In the genomic region with DNA sequence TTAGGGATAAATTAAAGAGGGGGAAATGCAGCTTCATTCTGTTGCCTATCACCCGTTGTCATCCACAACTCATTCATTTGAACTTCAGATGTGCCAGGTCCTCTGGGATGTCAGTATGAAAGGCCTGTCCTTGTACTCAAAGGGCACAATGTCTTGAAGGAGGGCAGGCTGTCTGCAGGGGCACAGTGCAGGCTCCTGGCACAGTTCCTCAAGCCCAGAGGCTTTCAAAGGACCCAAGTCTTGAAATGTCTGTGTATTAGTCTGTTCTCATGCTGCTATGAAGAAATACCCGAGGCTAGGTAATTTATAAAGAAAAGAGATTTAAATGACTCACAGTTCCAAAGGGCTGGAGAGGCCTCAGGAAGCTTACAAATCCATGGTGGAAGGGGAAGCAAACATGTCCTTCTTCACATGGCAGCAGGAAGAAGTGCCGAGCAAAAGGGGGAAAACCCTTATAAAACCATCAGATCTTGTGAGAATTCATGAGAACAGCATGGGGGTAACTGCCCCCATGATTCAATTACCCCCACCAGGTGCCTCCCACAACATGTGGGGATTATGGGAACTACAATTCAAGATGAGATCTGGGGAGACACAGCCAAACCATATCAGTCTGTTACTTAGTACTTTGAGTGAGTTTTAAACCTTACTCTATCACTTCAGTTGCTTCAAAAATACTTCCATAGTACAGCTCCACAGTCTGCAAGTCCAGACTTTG, we compare ENCODE assay signal across 14 cellular contexts. TPM values are rescaled to one million over a fixed set of nuclear protein-coding genes. Genes with fewer than 3 reads are reported as not detected.
DNase-seq lines count a peak whose midpoint lies in the region; ATAC-seq and TF ChIP-seq lines count a peak whose summit lies in the region.
"Had no signal": no experiment of that assay in that cellular context is flagged by ENCODE, and none has a peak within 500 bp of the region (broad histone marks: within the 10 kb centered on the region; RNA-seq: fewer than 3 reads in every experiment).

No MANE protein-coding gene starts in this region.

- no peaks in the 10 kb centered on the region for H3K27me3 Mint-ChIP-seq in activated naive CD8-positive, alpha-beta T cell treated with anti-CD3 and anti-CD28 coated beads for 36 hours
- H3K27me3 Mint-ChIP-seq: CD4-positive, alpha-beta memory T cell had no signal

- peaks cover 81% of the 10 kb centered on the region for H3K36me3 Mint-ChIP-seq in activated naive CD8-positive, alpha-beta T cell treated with anti-CD3 and anti-CD28 coated beads for 36 hours

- H3K4me1 ChIP-seq in HEK293 (ENCODE audit: control insufficient read depth, insufficient read depth, low read length), result peaks cover 23% of the 10 kb centered on the region
- peaks cover 46% of the 10 kb centered on the region for H3K4me1 ChIP-seq in iPS-18a (ENCODE audit: control insufficient read depth, low read depth, low read length)
- H3K4me1 ChIP-seq in upper lobe of right lung, result peaks cover 7% of the 10 kb centered on the region

- CTCF ChIA-PET in AG04450 (lab: Charles Lee) (interaction anchor here (1.1 kb wide), 1 partner anchor 40 kb away, joined by 3 read pairs; no protein-coding TSS in a partner anchor), HEK293 (lab: Yijun Ruan, JAX) (interaction anchor here (0.6 to 2.4 kb wide), 5 partner anchors 41 to 687 kb away, joined by 3 to 11 read pairs (median 5); no protein-coding TSS in a partner anchor)

- H3K36me3 ChIP-seq in HEK293 (ENCODE audit: control insufficient read depth in 2 of 2, insufficient read depth in 1 of 2, low read length in 2 of 2) (no peaks in the 10 kb centered on the region), iPS-18a (ENCODE audit: control insufficient read depth, low read depth, low read length) (no peaks in the 10 kb centered on the region), upper lobe of right lung (no peaks in the 10 kb centered on the region)

- peaks cover 37% of the 10 kb centered on the region for H3K9me3 Mint-ChIP-seq in activated naive CD8-positive, alpha-beta T cell treated with anti-CD3 and anti-CD28 coated beads for 36 hours
- H3K9me3 Mint-ChIP-seq: CD4-positive, alpha-beta memory T cell had no signal

- H3K9me3 ChIP-seq in AG04450 (ENCODE audit: control insufficient read depth, insufficient read depth, low read length) (peaks cover 4% of the 10 kb centered on the region), HEK293 (ENCODE audit: control insufficient read depth, insufficient read depth, low read depth, low read length) (no peaks in the 10 kb centered on the region), iPS-18a (ENCODE audit: control insufficient read depth, low read depth, low read length) (no peaks in the 10 kb centered on the region), upper lobe of right lung (no peaks in the 10 kb centered on the region)

- ATAC-seq in upper lobe of right lung, result no peak

- H3K9ac ChIP-seq in iPS-18a (ENCODE audit: low read length), result peak overlapping the region; percentile 64

- H3K27me3 ChIP-seq in AG04450 (ENCODE audit: control insufficient read depth, insufficient read depth, low read length) (no peaks in the 10 kb centered on the region), iPS-18a (ENCODE audit: control insufficient read depth, insufficient read depth, low read length) (no peaks in the 10 kb centered on the region), upper lobe of right lung (no peaks in the 10 kb centered on the region)
- H3K27me3 ChIP-seq: dorsolateral prefrontal cortex had no signal

- H3K4me3 Mint-ChIP-seq in activated naive CD8-positive, alpha-beta T cell treated with anti-CD3 and anti-CD28 coated beads for 36 hours, result peak overlapping the region; percentile 48

- peak overlapping the region; percentile 42 for H3K27ac ChIP-seq in AG04450 (ENCODE audit: low read depth, low read length)
- peak overlapping the region; percentile 3; the same call in 1 of the 2 replicates for H3K27ac ChIP-seq in HEK293 (ENCODE audit: extremely low read depth, low read depth, low read length)
- peak overlapping the region; percentile 89 for H3K27ac ChIP-seq in iPS-18a (ENCODE audit: low read length)
- no peak overlapping the region for H3K27ac ChIP-seq in upper lobe of right lung
- H3K27ac ChIP-seq: VCaP had no signal

- POLR2A ChIA-PET in AG04450 (lab: Yijun Ruan, JAX), result no interaction called here
- POLR2A ChIA-PET in HEK293 (lab: Yijun Ruan, JAX), result no interaction called here

- DNase-seq in AG04450 (ENCODE audit: low read depth, low spot score) (no peak), upper lobe of right lung (no peak), head of caudate nucleus (no peak)
- DNase-seq in activated naive CD8-positive, alpha-beta T cell treated with anti-CD3 and anti-CD28 coated beads for 36 hours, result no peak
- DNase-seq in stimulated activated CD4-positive, alpha-beta T cell treated with anti-CD3 and anti-CD28 coated beads, Interleukin-4, amount 100 ng/mL, for 1 hour, result no peak
- DNase-seq in activated CD4-positive, alpha-beta T cell treated with anti-CD3 and anti-CD28 coated beads for 4 hours, result no peak
- DNase-seq: activated naive CD4-positive, alpha-beta T cell; CD4-positive, alpha-beta memory T cell; dorsolateral prefrontal cortex; hippocampal formation; SHP77 treated with DMSO at 0.1 percent for 48 hours had no signal

- peak overlapping the region; percentile 93 for H3K27ac Mint-ChIP-seq in activated naive CD8-positive, alpha-beta T cell treated with anti-CD3 and anti-CD28 coated beads for 36 hours

- intact Hi-C loops in upper lobe of right lung (cut with DNase I) (no loop called here), head of caudate nucleus (cut with DNase I) (no loop called here)

- no peak overlapping the region for H3K4me3 ChIP-seq in AG04450 (ENCODE audit: low read depth, low read length)
- no peak overlapping the region for H3K4me3 ChIP-seq in HEK293 (ENCODE audit: low read depth, low read length)
- H3K4me3 ChIP-seq in iPS-18a (ENCODE audit: low read length), result peak overlapping the region; percentile 52
- no peak overlapping the region for H3K4me3 ChIP-seq in upper lobe of right lung

- H3K4me1 Mint-ChIP-seq in activated naive CD8-positive, alpha-beta T cell treated with anti-CD3 and anti-CD28 coated beads for 36 hours, result peaks cover 81% of the 10 kb centered on the region

- TF ChIP-seq CTCF in AG04450 (IDR thresholded peaks at IDR 0.05; ENCODE audit: low read depth, low read length) (no peak), HEK293 (tag by site-specific recombination; IDR thresholded peaks at IDR 0.05) (no peak), upper lobe of right lung (IDR thresholded peaks at IDR 0.05) (no peak)

TF ChIP-seq in HEK293, 187 proteins besides CTCF, POLR2A, EP300 and RAD21 (continues in another document):
- TF ChIP-seq, protein P1, sequence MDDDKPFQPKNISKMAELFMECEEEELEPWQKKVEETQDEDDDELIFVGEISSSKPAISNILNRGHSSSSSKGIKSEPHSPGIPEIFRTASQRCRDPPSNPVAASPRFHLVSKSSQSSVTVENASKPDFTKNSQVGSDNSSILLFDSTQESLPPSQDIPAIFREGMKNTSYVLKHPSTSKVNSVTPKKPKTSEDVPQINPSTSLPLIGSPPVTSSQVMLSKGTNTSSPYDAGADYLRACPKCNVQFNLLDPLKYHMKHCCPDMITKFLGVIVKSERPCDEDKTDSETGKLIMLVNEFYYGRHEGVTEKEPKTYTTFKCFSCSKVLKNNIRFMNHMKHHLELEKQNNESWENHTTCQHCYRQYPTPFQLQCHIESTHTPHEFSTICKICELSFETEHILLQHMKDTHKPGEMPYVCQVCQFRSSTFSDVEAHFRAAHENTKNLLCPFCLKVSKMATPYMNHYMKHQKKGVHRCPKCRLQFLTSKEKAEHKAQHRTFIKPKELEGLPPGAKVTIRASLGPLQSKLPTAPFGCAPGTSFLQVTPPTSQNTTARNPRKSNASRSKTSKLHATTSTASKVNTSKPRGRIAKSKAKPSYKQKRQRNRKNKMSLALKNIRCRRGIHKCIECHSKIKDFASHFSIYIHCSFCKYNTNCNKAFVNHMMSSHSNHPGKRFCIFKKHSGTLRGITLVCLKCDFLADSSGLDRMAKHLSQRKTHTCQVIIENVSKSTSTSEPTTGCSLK (tag by site-specific recombination; IDR thresholded peaks at IDR 0.05), result no peak
- TF ChIP-seq, protein P2, sequence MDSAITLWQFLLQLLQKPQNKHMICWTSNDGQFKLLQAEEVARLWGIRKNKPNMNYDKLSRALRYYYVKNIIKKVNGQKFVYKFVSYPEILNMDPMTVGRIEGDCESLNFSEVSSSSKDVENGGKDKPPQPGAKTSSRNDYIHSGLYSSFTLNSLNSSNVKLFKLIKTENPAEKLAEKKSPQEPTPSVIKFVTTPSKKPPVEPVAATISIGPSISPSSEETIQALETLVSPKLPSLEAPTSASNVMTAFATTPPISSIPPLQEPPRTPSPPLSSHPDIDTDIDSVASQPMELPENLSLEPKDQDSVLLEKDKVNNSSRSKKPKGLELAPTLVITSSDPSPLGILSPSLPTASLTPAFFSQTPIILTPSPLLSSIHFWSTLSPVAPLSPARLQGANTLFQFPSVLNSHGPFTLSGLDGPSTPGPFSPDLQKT (IDR thresholded peaks at IDR 0.05; ENCODE audit: borderline replicate concordance, low read depth, low read length), result no peak
- TF ChIP-seq ZNF677 (tag by site-specific recombination; IDR thresholded peaks at IDR 0.05) (no peak), ZNF341 (tag by site-specific recombination; IDR thresholded peaks at IDR 0.05; ENCODE audit: low read depth) (no peak), ZNF114 (tag by site-specific recombination; IDR thresholded peaks at IDR 0.05) (no peak), ZNF140 (tag by site-specific recombination; IDR thresholded peaks at IDR 0.05) (no peak), YY1 (tag by site-specific recombination; IDR thresholded peaks at IDR 0.05) (no peak), WT1 (tag by site-specific recombination; IDR thresholded peaks at IDR 0.05) (no peak), ZNF335 (tag by site-specific recombination; conservative IDR thresholded peaks at IDR 0.05) (no peak), ZNF155 (tag by site-specific recombination; IDR thresholded peaks at IDR 0.05) (no peak), ZFHX2 (tag by site-specific recombination; conservative IDR thresholded peaks at IDR 0.05) (no peak), ZBTB17 (tag by site-specific recombination; IDR thresholded peaks at IDR 0.05) (no peak)

RNA-seq across cellular contexts. Expression of a gene that starts 9.4 kb away (rescaled TPM):
- 52.4 and 58.7 TPM in 2 replicates for polyA plus RNA-seq in AG04450 (2011; rRNA removed)
- 34.0 and 37.8 TPM in 2 replicates for polyA minus RNA-seq in AG04450 (2011; rRNA and poly(A)+ RNA removed)
- total RNA-seq in activated naive CD8-positive, alpha-beta T cell treated with anti-CD3 and anti-CD28 coated beads for 36 hours, result 10 to 100 TPM; 63.4 to 64.4 TPM
- 25.0 TPM for total RNA-seq in upper lobe of right lung
